In genomic region chr19:51108066-51108804, GRCh38 we compare ENCODE assay signal across 8 cellular contexts. TPM values are rescaled to one million over a fixed set of nuclear protein-coding genes. Genes with fewer than 3 reads are reported as not detected.
DNase-seq lines count a peak whose midpoint lies in the region; ATAC-seq and TF ChIP-seq lines count a peak whose summit lies in the region.

Gene CTU1 (minus strand): TSS chr19:51108409. CDS start chr19:51104569, 3,840 bp downstream.

- H3K36me3 Mint-ChIP-seq in activated T-cell treated with anti-CD3 and anti-CD28 coated beads, Interleukin-2, amount 50 U/mL, for 4 hours (ENCODE audit: insufficient read depth) = peaks cover 17% of the 10 kb centered on the region

- peak within 1 kb of the TSS; percentile 73 for H3K9ac ChIP-seq in mucosa of stomach (ENCODE audit: low read length)

- peaks cover 37% of the 10 kb centered on the region for H3K4me1 Mint-ChIP-seq in activated T-cell treated with anti-CD3 and anti-CD28 coated beads, Interleukin-2, amount 50 U/mL, for 4 hours (ENCODE audit: low read depth)

- no peaks in the 10 kb centered on the region for H3K9me2 ChIP-seq in PC-9 (ENCODE audit: insufficient read depth)

- H3K9me3 ChIP-seq in PC-9 (ENCODE audit: insufficient read depth, low read depth) (no peaks in the 10 kb centered on the region), esophagus (ENCODE audit: control insufficient read depth in 2 of 2, insufficient read depth in 1 of 2, low read depth in 1 of 2, low read length in 1 of 2) (no peaks in the 10 kb centered on the region), mucosa of stomach (ENCODE audit: control insufficient read depth, low read length) (no peaks in the 10 kb centered on the region)

- H3K27me3 ChIP-seq in PC-9 (ENCODE audit: insufficient read depth, low read depth) (peaks cover 26% of the 10 kb centered on the region), esophagus (ENCODE audit: control insufficient read depth in 1 of 2, insufficient read depth in 2 of 2, low read length in 2 of 2) (no peaks in the 10 kb centered on the region), mucosa of stomach (ENCODE audit: control insufficient read depth, insufficient read depth, low read length) (no peaks in the 10 kb centered on the region)

- no peaks in the 10 kb centered on the region for H3K27me3 Mint-ChIP-seq in activated T-cell treated with anti-CD3 and anti-CD28 coated beads, Interleukin-2, amount 50 U/mL, for 4 hours (ENCODE audit: low read depth)

- H2AFZ ChIP-seq in PC-9 = peak within 1 kb of the TSS; percentile 86

- H3K4me1 ChIP-seq in PC-9 (replicated peaks; ENCODE audit: insufficient read depth) (peaks cover 10% of the 10 kb centered on the region), esophagus (ENCODE audit: control insufficient read depth in 2 of 2, insufficient read depth in 2 of 2, low read length in 1 of 2) (peaks cover 0 to 6% of the 10 kb centered on the region in 2 donors), mucosa of stomach (ENCODE audit: control insufficient read depth, insufficient read depth, low read length) (peaks cover 14% of the 10 kb centered on the region)

- POLR2A ChIA-PET in PC-9 (lab: Charles Lee; ENCODE audit: unreplicated experiment) = interaction anchor here (0.6 kb wide), 1 partner anchor 1104 kb away, joined by 5 read pairs; no protein-coding TSS in a partner anchor

- peak within 1 kb of the TSS; percentile 92 for H3K4me3 ChIP-seq in Jurkat, Clone E6-1 (ENCODE audit: low read length)
- H3K4me3 ChIP-seq in PC-9 (peak within 1 kb of the TSS; percentile 79), esophagus (ENCODE audit: low read depth in 1 of 2, low read length in 2 of 2) (peak within 1 kb of the TSS; percentile 75 to 91), mucosa of stomach (ENCODE audit: low read length) (peak within 1 kb of the TSS; percentile 65)

- peaks cover 9% of the 10 kb centered on the region for H3F3A ChIP-seq in PC-9 (ENCODE audit: insufficient read depth, low read depth)

- ATAC-seq in GM21619 (IDR thresholded peaks at IDR 0.05; ENCODE audit: unreplicated experiment) = peak; percentile 93
- ATAC-seq in activated T-cell treated with anti-CD3 and anti-CD28 coated beads, Interleukin-2, amount 50 U/mL, for 4 hours = peak; percentile 97 to 98

- intact Hi-C loops in PC-9 (cut with micrococcal nuclease; ENCODE audit: unreplicated experiment) = no loop called here

- H3K27ac ChIP-seq in PC-9 (peak within 1 kb of the TSS; percentile 36; the same call in 1 of the 2 replicates), esophagus (ENCODE audit: low read depth in 2 of 2, low read length in 1 of 2) (peak within 1 kb of the TSS; percentile 69 to 87)

- WGBS in esophagus, 2 donors = 0 to 1% methylated on average over 42 to 43 of the region's 43 CpGs

- CTCF ChIA-PET in PC-9 (lab: Charles Lee) = no interaction called here

- H3K36me3 ChIP-seq in PC-9 (ENCODE audit: low read depth) (0 out of 2 replicates have a peak, but pooled peaks cover 3% of the 10 kb centered on the region), esophagus (ENCODE audit: control insufficient read depth in 2 of 2, insufficient read depth in 2 of 2, low read length in 1 of 2) (peaks cover 2 to 10% of the 10 kb centered on the region in 2 donors), mucosa of stomach (ENCODE audit: control insufficient read depth, insufficient read depth, low read length) (no peaks in the 10 kb centered on the region)

- peak within 1 kb of the TSS; percentile 93 for H3K4me2 ChIP-seq in PC-9

- TF ChIP-seq CTCF in PC-9 (conservative IDR thresholded peaks at IDR 0.05) = no peak

- peak; percentile 98 for DNase-seq in DMS153 (lab: John Stamatoyannopoulos, UW)
- DNase-seq in Jurkat, Clone E6-1 (ENCODE audit: low read depth, low spot score) = peak; percentile 99
- peak; percentile 98 to 100 for DNase-seq in PC-9
- DNase-seq in activated T-cell treated with anti-CD3 and anti-CD28 coated beads, Interleukin-2, amount 50 U/mL, for 4 hours = peak; percentile 98
- DNase-seq in stimulated activated CD8-positive, alpha-beta memory T cell treated with anti-CD3 and anti-CD28 coated beads, Interleukin-7, amount 100 ng/mL, for 1 hour (ENCODE audit: low read depth in 2 of 2) = peak; percentile 93 to 94

- no peaks in the 10 kb centered on the region for H3K9me3 Mint-ChIP-seq in activated T-cell treated with anti-CD3 and anti-CD28 coated beads, Interleukin-2, amount 50 U/mL, for 4 hours

- peaks cover 23% of the 10 kb centered on the region for H3K79me2 ChIP-seq in PC-9 (ENCODE audit: low read depth)

- peak within 1 kb of the TSS; percentile 94 for H3K4me3 Mint-ChIP-seq in activated T-cell treated with anti-CD3 and anti-CD28 coated beads, Interleukin-2, amount 50 U/mL, for 4 hours

- H4K20me1 ChIP-seq in PC-9 (ENCODE audit: insufficient read depth) = no peaks in the 10 kb centered on the region

- no TSS peak for BruUV-seq in PC-9 (replicated peaks; lab: Mats Ljungman, UMichigan)

RNA-seq across cellular contexts. Expression of gene CTU1, which starts in this region (rescaled TPM):
- polyA plus RNA-seq in Jurkat, Clone E6-1 (2012; ENCODE audit: insufficient read depth, insufficient read length) = 5.1 TPM
- 7.2 and 12.6 TPM in 2 replicates for total RNA-seq in PC-9 (2021)
- 10 to 100 TPM; 24.1 to 29.3 (median 27.7) TPM for total RNA-seq in activated T-cell treated with anti-CD3 and anti-CD28 coated beads, Interleukin-2, amount 50 U/mL, for 4 hours
- polyA plus RNA-seq in esophagus = 1 to 10 TPM; 3.3 TPM

Comparison
In these comparisons a context has a peak if more than half of its experiments do, and no peak if none do; other contexts are left out.
1. Peak in every context shown above with its lines: DNase-seq, ATAC-seq, H3K4me3 ChIP-seq and H3K27ac ChIP-seq.